Comparison of ENCODE assay signal across 1 cellular context in the genomic region with DNA sequence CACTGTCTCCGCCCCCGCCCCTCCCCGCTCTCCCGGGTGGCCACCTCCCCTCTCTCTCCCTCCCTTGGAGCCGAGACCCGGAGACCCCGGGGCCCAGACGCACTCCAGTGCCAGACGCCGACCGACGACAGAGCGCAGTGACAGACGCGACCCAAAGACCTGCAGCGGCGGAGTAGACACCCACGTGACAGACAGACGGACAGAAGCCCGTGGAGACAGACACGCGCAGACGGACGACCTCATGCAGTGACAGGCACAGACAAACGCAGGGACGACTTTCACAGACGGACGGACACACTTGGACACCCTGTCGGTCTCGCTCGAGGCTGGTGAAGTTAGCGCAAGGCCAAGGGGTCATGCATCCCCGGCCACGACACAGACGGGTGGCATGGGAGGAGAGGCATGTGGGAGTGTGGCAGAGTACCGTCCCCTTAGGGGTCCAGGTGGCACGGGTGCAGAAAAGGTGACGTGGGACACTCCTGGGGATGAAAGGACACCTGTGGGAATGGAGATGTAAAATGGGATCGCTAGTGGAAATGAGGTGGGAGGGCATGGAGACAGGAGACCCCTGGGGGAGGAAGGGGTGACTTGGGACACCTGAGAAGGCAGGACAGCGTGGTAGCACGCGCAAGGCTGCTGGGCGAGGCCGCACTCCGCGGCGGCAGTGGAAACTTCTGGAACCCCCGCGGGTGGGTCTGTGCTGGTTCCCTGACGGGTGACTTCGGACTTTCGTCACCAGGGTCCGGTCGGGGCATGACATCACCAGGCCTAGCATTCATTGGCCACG.
TF ChIP-seq lines count a peak whose summit lies in the region.

No MANE protein-coding gene starts in this region.

TF ChIP-seq in HEK293, 187 proteins besides CTCF, POLR2A, EP300 and RAD21 (continued from another document and continues in another):
- TF ChIP-seq ZNF341 (tag by site-specific recombination; IDR thresholded peaks at IDR 0.05; ENCODE audit: low read depth), result no peak; the same call in 1 of the 2 replicates
- TF ChIP-seq, protein P1, sequence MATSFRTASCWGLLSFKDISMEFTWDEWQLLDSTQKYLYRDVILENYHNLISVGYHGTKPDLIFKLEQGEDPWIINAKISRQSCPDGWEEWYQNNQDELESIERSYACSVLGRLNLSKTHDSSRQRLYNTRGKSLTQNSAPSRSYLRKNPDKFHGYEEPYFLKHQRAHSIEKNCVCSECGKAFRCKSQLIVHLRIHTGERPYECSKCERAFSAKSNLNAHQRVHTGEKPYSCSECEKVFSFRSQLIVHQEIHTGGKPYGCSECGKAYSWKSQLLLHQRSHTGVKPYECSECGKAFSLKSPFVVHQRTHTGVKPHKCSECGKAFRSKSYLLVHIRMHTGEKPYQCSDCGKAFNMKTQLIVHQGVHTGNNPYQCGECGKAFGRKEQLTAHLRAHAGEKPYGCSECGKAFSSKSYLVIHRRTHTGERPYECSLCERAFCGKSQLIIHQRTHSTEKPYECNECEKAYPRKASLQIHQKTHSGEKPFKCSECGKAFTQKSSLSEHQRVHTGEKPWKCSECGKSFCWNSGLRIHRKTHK (tag by site-specific recombination; IDR thresholded peaks at IDR 0.05), result no peak
- TF ChIP-seq, protein P2, sequence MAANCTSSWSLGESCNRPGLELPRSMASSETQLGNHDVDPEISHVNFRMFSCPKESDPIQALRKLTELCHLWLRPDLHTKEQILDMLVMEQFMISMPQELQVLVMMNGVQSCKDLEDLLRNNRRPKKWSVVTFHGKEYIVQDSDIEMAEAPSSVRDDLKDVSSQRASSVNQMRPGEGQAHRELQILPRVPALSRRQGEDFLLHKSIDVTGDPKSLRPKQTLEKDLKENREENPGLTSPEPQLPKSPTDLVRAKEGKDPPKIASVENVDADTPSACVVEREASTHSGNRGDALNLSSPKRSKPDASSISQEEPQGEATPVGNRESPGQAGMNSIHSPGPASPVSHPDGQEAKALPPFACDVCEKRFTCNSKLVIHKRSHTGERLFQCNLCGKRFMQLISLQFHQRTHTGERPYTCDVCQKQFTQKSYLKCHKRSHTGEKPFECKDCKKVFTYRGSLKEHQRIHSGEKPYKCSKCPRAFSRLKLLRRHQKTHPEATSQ (tag by site-specific recombination; IDR thresholded peaks at IDR 0.05), result 0 out of 2 replicates have a peak, but pooled peaks have one; percentile 15
- no peak for TF ChIP-seq ZNF624 (tag by site-specific recombination; IDR thresholded peaks at IDR 0.05)
- TF ChIP-seq ZNF549 (tag by site-specific recombination; IDR thresholded peaks at IDR 0.05), result no peak
- no peak for TF ChIP-seq ZNF660 (tag by site-specific recombination; IDR thresholded peaks at IDR 0.05)
- TF ChIP-seq, protein P3, sequence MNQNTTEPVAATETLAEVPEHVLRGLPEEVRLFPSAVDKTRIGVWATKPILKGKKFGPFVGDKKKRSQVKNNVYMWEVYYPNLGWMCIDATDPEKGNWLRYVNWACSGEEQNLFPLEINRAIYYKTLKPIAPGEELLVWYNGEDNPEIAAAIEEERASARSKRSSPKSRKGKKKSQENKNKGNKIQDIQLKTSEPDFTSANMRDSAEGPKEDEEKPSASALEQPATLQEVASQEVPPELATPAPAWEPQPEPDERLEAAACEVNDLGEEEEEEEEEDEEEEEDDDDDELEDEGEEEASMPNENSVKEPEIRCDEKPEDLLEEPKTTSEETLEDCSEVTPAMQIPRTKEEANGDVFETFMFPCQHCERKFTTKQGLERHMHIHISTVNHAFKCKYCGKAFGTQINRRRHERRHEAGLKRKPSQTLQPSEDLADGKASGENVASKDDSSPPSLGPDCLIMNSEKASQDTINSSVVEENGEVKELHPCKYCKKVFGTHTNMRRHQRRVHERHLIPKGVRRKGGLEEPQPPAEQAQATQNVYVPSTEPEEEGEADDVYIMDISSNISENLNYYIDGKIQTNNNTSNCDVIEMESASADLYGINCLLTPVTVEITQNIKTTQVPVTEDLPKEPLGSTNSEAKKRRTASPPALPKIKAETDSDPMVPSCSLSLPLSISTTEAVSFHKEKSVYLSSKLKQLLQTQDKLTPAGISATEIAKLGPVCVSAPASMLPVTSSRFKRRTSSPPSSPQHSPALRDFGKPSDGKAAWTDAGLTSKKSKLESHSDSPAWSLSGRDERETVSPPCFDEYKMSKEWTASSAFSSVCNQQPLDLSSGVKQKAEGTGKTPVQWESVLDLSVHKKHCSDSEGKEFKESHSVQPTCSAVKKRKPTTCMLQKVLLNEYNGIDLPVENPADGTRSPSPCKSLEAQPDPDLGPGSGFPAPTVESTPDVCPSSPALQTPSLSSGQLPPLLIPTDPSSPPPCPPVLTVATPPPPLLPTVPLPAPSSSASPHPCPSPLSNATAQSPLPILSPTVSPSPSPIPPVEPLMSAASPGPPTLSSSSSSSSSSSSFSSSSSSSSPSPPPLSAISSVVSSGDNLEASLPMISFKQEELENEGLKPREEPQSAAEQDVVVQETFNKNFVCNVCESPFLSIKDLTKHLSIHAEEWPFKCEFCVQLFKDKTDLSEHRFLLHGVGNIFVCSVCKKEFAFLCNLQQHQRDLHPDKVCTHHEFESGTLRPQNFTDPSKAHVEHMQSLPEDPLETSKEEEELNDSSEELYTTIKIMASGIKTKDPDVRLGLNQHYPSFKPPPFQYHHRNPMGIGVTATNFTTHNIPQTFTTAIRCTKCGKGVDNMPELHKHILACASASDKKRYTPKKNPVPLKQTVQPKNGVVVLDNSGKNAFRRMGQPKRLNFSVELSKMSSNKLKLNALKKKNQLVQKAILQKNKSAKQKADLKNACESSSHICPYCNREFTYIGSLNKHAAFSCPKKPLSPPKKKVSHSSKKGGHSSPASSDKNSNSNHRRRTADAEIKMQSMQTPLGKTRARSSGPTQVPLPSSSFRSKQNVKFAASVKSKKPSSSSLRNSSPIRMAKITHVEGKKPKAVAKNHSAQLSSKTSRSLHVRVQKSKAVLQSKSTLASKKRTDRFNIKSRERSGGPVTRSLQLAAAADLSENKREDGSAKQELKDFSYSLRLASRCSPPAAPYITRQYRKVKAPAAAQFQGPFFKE (tag by site-specific recombination; IDR thresholded peaks at IDR 0.05; ENCODE audit: borderline replicate concordance), result 0 out of 2 replicates have a peak, but pooled peaks have one; percentile 75
- no peak for TF ChIP-seq ZNF221 (tag by site-specific recombination; IDR thresholded peaks at IDR 0.05; ENCODE audit: borderline replicate concordance)
- TF ChIP-seq KLF1 (tag by site-specific recombination; IDR thresholded peaks at IDR 0.05), result peak; percentile 34
- no peak for TF ChIP-seq ZNF664 (tag by site-specific recombination; IDR thresholded peaks at IDR 0.05)
- TF ChIP-seq, protein P4, sequence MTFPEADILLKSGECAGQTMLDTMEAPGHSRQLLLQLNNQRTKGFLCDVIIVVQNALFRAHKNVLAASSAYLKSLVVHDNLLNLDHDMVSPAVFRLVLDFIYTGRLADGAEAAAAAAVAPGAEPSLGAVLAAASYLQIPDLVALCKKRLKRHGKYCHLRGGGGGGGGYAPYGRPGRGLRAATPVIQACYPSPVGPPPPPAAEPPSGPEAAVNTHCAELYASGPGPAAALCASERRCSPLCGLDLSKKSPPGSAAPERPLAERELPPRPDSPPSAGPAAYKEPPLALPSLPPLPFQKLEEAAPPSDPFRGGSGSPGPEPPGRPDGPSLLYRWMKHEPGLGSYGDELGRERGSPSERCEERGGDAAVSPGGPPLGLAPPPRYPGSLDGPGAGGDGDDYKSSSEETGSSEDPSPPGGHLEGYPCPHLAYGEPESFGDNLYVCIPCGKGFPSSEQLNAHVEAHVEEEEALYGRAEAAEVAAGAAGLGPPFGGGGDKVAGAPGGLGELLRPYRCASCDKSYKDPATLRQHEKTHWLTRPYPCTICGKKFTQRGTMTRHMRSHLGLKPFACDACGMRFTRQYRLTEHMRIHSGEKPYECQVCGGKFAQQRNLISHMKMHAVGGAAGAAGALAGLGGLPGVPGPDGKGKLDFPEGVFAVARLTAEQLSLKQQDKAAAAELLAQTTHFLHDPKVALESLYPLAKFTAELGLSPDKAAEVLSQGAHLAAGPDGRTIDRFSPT (tag by site-specific recombination; IDR thresholded peaks at IDR 0.05), result peak; percentile 97
- no peak for TF ChIP-seq ZNF558 (tag by site-specific recombination; IDR thresholded peaks at IDR 0.05)
- TF ChIP-seq ZNF23 (tag by site-specific recombination; IDR thresholded peaks at IDR 0.05; ENCODE audit: borderline replicate concordance), result no peak
- TF ChIP-seq, protein P5, sequence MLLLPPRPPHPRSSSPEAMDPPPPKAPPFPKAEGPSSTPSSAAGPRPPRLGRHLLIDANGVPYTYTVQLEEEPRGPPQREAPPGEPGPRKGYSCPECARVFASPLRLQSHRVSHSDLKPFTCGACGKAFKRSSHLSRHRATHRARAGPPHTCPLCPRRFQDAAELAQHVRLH (tag by site-specific recombination; IDR thresholded peaks at IDR 0.05), result no peak
- TF ChIP-seq SALL2 (tag by site-specific recombination; IDR thresholded peaks at IDR 0.05; ENCODE audit: borderline replicate concordance), result 0 out of 2 replicates have a peak, but pooled peaks have one; percentile 11
- no peak; the same call in 1 of the 2 replicates for TF ChIP-seq KLF16 (tag by site-specific recombination; IDR thresholded peaks at IDR 0.05)
- TF ChIP-seq KLF7 (tag by site-specific recombination; IDR thresholded peaks at IDR 0.05; ENCODE audit: borderline replicate concordance), result no peak
- no peak for TF ChIP-seq ZNF404 (tag by site-specific recombination; IDR thresholded peaks at IDR 0.05)
- TF ChIP-seq ZNF501 (tag by site-specific recombination; IDR thresholded peaks at IDR 0.05), result peak; percentile 89
- peak; percentile 41; the same call in 1 of the 2 replicates for TF ChIP-seq ZNF394 (tag by site-specific recombination; IDR thresholded peaks at IDR 0.05; ENCODE audit: borderline replicate concordance)
- TF ChIP-seq, protein P6, sequence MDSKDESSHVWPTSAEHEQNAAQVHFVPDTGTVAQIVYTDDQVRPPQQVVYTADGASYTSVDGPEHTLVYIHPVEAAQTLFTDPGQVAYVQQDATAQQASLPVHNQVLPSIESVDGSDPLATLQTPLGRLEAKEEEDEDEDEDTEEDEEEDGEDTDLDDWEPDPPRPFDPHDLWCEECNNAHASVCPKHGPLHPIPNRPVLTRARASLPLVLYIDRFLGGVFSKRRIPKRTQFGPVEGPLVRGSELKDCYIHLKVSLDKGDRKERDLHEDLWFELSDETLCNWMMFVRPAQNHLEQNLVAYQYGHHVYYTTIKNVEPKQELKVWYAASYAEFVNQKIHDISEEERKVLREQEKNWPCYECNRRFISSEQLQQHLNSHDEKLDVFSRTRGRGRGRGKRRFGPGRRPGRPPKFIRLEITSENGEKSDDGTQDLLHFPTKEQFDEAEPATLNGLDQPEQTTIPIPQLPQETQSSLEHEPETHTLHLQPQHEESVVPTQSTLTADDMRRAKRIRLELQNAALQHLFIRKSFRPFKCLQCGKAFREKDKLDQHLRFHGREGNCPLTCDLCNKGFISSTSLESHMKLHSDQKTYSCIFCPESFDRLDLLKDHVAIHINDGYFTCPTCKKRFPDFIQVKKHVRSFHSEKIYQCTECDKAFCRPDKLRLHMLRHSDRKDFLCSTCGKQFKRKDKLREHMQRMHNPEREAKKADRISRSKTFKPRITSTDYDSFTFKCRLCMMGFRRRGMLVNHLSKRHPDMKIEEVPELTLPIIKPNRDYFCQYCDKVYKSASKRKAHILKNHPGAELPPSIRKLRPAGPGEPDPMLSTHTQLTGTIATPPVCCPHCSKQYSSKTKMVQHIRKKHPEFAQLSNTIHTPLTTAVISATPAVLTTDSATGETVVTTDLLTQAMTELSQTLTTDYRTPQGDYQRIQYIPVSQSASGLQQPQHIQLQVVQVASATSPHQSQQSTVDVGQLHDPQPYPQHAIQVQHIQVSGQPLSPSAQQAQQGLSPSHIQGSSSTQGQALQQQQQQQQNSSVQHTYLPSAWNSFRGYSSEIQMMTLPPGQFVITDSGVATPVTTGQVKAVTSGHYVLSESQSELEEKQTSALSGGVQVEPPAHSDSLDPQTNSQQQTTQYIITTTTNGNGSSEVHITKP (tag by site-specific recombination; IDR thresholded peaks at IDR 0.05), result peak; percentile 58
- TF ChIP-seq, protein P7, sequence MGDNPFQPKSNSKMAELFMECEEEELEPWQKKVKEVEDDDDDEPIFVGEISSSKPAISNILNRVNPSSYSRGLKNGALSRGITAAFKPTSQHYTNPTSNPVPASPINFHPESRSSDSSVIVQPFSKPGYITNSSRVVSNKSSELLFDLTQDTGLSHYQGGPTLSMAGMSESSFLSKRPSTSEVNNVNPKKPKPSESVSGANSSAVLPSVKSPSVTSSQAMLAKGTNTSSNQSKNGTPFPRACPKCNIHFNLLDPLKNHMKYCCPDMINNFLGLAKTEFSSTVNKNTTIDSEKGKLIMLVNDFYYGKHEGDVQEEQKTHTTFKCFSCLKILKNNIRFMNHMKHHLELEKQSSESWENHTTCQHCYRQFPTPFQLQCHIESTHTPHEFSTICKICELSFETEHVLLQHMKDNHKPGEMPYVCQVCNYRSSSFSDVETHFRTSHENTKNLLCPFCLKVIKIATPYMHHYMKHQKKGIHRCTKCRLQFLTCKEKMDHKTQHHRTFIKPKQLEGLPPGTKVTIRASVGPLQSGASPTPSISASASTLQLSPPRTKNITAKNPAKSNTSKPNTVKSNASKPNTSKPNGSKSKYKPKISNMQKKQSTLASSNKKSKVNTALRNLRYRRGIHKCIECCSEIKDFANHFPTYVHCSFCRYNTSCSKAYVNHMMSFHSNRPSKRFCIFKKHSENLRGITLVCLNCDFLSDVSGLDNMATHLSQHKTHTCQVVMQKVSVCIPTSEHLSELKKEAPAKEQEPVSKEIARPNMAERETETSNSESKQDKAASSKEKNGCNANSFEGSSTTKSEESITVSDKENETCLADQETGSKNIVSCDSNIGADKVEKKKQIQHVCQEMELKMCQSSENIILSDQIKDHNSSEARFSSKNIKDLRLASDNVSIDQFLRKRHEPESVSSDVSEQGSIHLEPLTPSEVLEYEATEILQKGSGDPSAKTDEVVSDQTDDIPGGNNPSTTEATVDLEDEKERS (tag by site-specific recombination; IDR thresholded peaks at IDR 0.05), result 0 out of 2 replicates have a peak, but pooled peaks have one; percentile 7
- no peak for TF ChIP-seq ZFP3 (tag by site-specific recombination; IDR thresholded peaks at IDR 0.05; ENCODE audit: low read depth)
- no peak for TF ChIP-seq ZNF423 (tag by site-specific recombination; IDR thresholded peaks at IDR 0.05)
- TF ChIP-seq ZNF747 (tag by site-specific recombination; IDR thresholded peaks at IDR 0.05), result no peak
- TF ChIP-seq GLI2 (tag by site-specific recombination; IDR thresholded peaks at IDR 0.05; ENCODE audit: borderline replicate concordance, low read depth), result no peak
- TF ChIP-seq ZNF529 (tag by site-specific recombination; IDR thresholded peaks at IDR 0.05; ENCODE audit: insufficient replicate concordance), result no peak
- TF ChIP-seq ZNF777 (tag by site-specific recombination; IDR thresholded peaks at IDR 0.05; ENCODE audit: borderline replicate concordance), result peak; percentile 99
- TF ChIP-seq ZBTB20 (tag by site-specific recombination; IDR thresholded peaks at IDR 0.05), result peak; percentile 55; the same call in 1 of the 2 replicates
- peak; percentile 98 for TF ChIP-seq ZBTB48 (tag by site-specific recombination; IDR thresholded peaks at IDR 0.05)
- peak; percentile 26; the same call in 1 of the 2 replicates for TF ChIP-seq ZNF169 (tag by site-specific recombination; IDR thresholded peaks at IDR 0.05)
- TF ChIP-seq BCL11B (tag by site-specific recombination; IDR thresholded peaks at IDR 0.05; ENCODE audit: low read depth), result peak; percentile 90
- TF ChIP-seq ZNF214 (tag by site-specific recombination; IDR thresholded peaks at IDR 0.05; ENCODE audit: borderline replicate concordance), result no peak
